In genomic region chr7:82696631-82697030, GRCh38 we compare ENCODE assay signal across 30 cellular contexts.
"Had no signal": no experiment of that assay in that cellular context is flagged by ENCODE, and none has a peak within 500 bp of the region (broad histone marks: within the 10 kb centered on the region; RNA-seq: fewer than 3 reads in every experiment).

No MANE protein-coding gene starts in this region.

- DNase-seq: activated CD4-positive, alpha-beta memory T cell treated with anti-CD3 and anti-CD28 coated beads for 36 hours; activated CD4-positive, alpha-beta T cell treated with anti-CD3 and anti-CD28 coated beads for 36 hours; activated CD4-positive, alpha-beta T cell treated with anti-CD3 and anti-CD28 coated beads, Interleukin-2, amount 10 ng/mL, durations not matched to agents 24 days and 14 days; activated CD4-positive, CD25-positive, alpha-beta regulatory T cell; activated CD4-positive, CD25-positive, alpha-beta regulatory T cell treated with anti-CD3 and anti-CD28 coated beads, Interleukin-2, amount 50 U/mL, for 72 hours; activated CD8-positive, alpha-beta memory T cell treated with anti-CD3 and anti-CD28 coated beads, Interleukin-2, amount 10 ng/mL, durations not matched to agents 7 days and 5 days; activated CD8-positive, alpha-beta memory T cell treated with anti-CD3 and anti-CD28 coated beads, Interleukin-2, amount 50 U/mL, for 4 hours; activated CD8-positive, alpha-beta T cell treated with anti-CD3 and anti-CD28 coated beads, Interleukin-2, amount 10 ng/mL, durations not matched to agents 7 days and 5 days; activated effector memory CD4-positive, alpha-beta T cell treated with anti-CD3 and anti-CD28 coated beads, Interleukin-2, amount 50 U/mL, for 16 hours; activated naive CD4-positive, alpha-beta T cell treated with anti-CD3 and anti-CD28 coated beads for 36 hours; activated naive CD8-positive, alpha-beta T cell treated with anti-CD3 and anti-CD28 coated beads for 36 hours; activated naive CD8-positive, alpha-beta T cell treated with anti-CD3 and anti-CD28 coated beads, Interleukin-2, amount 50 U/mL, for 24 hours; activated T-cell treated with anti-CD3 and anti-CD28 coated beads, Interleukin-2, amount 50 U/mL, for 1 hour; activated T-cell treated with anti-CD3 and anti-CD28 coated beads, Interleukin-2, amount 50 U/mL, for 48 hours; adrenal gland; amygdala; aorta; body of pancreas; caudate nucleus; cortex of kidney; dermis blood vessel endothelial cell; effector CD4-positive, alpha-beta T cell; effector memory CD8-positive, alpha-beta T cell; erythroblast; foreskin keratinocyte; gastrocnemius medialis; glutamatergic neuron; heart left ventricle; T-helper 2 cell had no signal

- H3K4me1 ChIP-seq: adrenal gland, body of pancreas, gastrocnemius medialis, heart left ventricle had no signal

- ATAC-seq: activated CD4-positive, alpha-beta T cell treated with anti-CD3 and anti-CD28 coated beads for 36 hours; activated CD8-positive, alpha-beta memory T cell treated with anti-CD3 and anti-CD28 coated beads, Interleukin-2, amount 10 ng/mL, durations not matched to agents 7 days and 5 days; activated CD8-positive, alpha-beta T cell treated with anti-CD3 and anti-CD28 coated beads, Interleukin-2, amount 10 ng/mL, durations not matched to agents 7 days and 5 days; activated naive CD8-positive, alpha-beta T cell treated with anti-CD3 and anti-CD28 coated beads, Interleukin-2, amount 50 U/mL, for 24 hours; body of pancreas; effector memory CD8-positive, alpha-beta T cell; foreskin keratinocyte; gastrocnemius medialis; heart left ventricle had no signal

- H3K4me3 ChIP-seq: adrenal gland, body of pancreas, esophagus muscularis mucosa, gastrocnemius medialis, heart left ventricle had no signal

- H3K36me3 ChIP-seq: adrenal gland, esophagus muscularis mucosa, gastrocnemius medialis, heart left ventricle had no signal

- H3K27ac ChIP-seq: adrenal gland, body of pancreas, esophagus muscularis mucosa, foreskin keratinocyte, gastrocnemius medialis, heart left ventricle had no signal

- H3K9me3 ChIP-seq: adrenal gland, body of pancreas, esophagus muscularis mucosa, gastrocnemius medialis, heart left ventricle had no signal

- H3K27me3 ChIP-seq: adrenal gland, body of pancreas, esophagus muscularis mucosa, foreskin keratinocyte, gastrocnemius medialis, heart left ventricle had no signal
